ENCODE assay signal across 17 cellular contexts in the genomic region with DNA sequence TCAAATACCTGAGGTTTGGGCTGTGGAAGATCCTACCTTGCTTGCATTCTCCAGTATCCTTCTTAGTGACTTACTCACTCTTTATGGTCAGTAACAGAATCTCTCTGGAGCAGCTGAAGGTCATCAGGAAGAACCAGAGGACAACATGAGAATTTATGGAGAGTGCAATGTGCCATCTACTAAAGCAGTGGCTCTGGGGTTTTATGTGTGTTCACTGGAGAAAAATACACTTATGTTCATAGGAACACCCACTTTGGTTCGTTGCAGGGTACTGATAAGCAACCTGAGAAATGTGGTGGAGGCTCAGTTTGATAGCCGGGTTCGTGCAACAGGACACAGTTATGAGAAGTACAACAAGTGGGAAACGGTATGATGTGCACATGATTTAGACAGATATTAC. TPM values are rescaled to one million over a fixed set of nuclear protein-coding genes. Genes with fewer than 3 reads are reported as not detected.
DNase-seq lines count a peak whose midpoint lies in the region; ATAC-seq, FAIRE-seq and TF ChIP-seq lines count a peak whose summit lies in the region.
"Had no signal": no experiment of that assay in that cellular context is flagged by ENCODE, and none has a peak within 500 bp of the region (broad histone marks: within the 10 kb centered on the region; RNA-seq: fewer than 3 reads in every experiment).

No MANE protein-coding gene starts in this region.

- no peak for TF ChIP-seq POLR2A in K562 (conservative IDR thresholded peaks at IDR 0.05)

- H3K4me3 ChIP-seq in K562, result no peak overlapping the region
- H3K4me3 ChIP-seq: MG63 had no signal

- ATAC-seq in GM21576 (IDR thresholded peaks at IDR 0.05; ENCODE audit: unreplicated experiment) (peak; percentile 7), HG03354 (IDR thresholded peaks at IDR 0.05; ENCODE audit: poor library complexity, severe bottlenecking, unreplicated experiment) (peak; percentile 9), K562 (no peak), GM21723 (IDR thresholded peaks at IDR 0.05; ENCODE audit: unreplicated experiment) (no peak)

- H3K36me3 ChIP-seq in K562 (ENCODE audit: control insufficient read depth, insufficient read depth, low read length), result no peaks in the 10 kb centered on the region
- H3K36me3 ChIP-seq: MG63 had no signal

- no peaks in the 10 kb centered on the region for H3K27me3 ChIP-seq in K562 (ENCODE audit: control insufficient read depth in 2 of 2, insufficient read depth in 2 of 2, low read length in 2 of 2)
- H3K27me3 ChIP-seq: MG63 had no signal

- H2AFZ ChIP-seq in K562 (ENCODE audit: low read depth, low read length), result no peak overlapping the region

- 0% methylated on average over 4 of the region's 4 CpGs for WGBS in K562 (ENCODE audit: insufficient coverage, low coverage, missing lambda C conversion rate)

- FAIRE-seq in K562 (lab: Jason Lieb, UNC), result peak; percentile 23
- FAIRE-seq: H54, RCC 7860 had no signal

- TF ChIP-seq RAD21 in K562 (CRISPR knock-in tag; conservative IDR thresholded peaks at IDR 0.05 in 1 of 2, IDR thresholded peaks at IDR 0.05 in 1 of 2), result no peak

- no peak overlapping the region for H3K27ac ChIP-seq in K562 (ENCODE audit: extremely low read depth, low read depth, low read length)
- H3K27ac ChIP-seq: 22Rv1 had no signal

- intact Hi-C loops in K562 (cut with micrococcal nuclease), result no loop called here

- no peak overlapping the region for H3K9ac ChIP-seq in K562 (ENCODE audit: insufficient read depth in 1 of 2, low read depth in 2 of 2, low read length in 2 of 2)

- CTCF ChIA-PET in K562 (lab: Yijun Ruan, JAX; ENCODE audit: low intra/inter-chr PET ratio), result interaction anchor here (0.6 kb wide), 1 partner anchor 108 kb away, joined by 3 read pairs; no protein-coding TSS in a partner anchor

- no peaks in the 10 kb centered on the region for H3K9me3 ChIP-seq in K562 (replicated peaks; ENCODE audit: control insufficient read depth, insufficient read depth, low read depth, low read length)
- H3K9me3 ChIP-seq: MG63 had no signal

- POLR2A ChIA-PET in K562 (lab: Yijun Ruan, JAX), result no interaction called here

- in situ Hi-C loops in K562 (cut with MboI), result no loop called here

- DNase-seq in CMK (ENCODE audit: low read depth) (peak; percentile 27), K562 (ENCODE audit: extremely low read depth in 1 of 4, low spot score in 3 of 4) (no peak), amygdala (lab: John Stamatoyannopoulos, UW) (no peak), GOT3 (lab: John Stamatoyannopoulos, UW) (no peak), NCI-H187 treated with DMSO at 0.1 percent for 48 hours (lab: John Stamatoyannopoulos, UW) (no peak)
- DNase-seq: CD8-positive, alpha-beta memory T cell; MG63; NCI-H2029 treated with DMSO at 0.1 percent for 48 hours; NCI-H510A; SIG-M5 had no signal

- H4K20me1 ChIP-seq in K562 (replicated peaks; ENCODE audit: control insufficient read depth, insufficient read depth, low read length), result no peaks in the 10 kb centered on the region

- no peak for TF ChIP-seq EP300 in K562 (IDR thresholded peaks at IDR 0.05; ENCODE audit: low read length)

- H3K4me1 ChIP-seq in K562 (replicated peaks in 1 of 2; ENCODE audit: control insufficient read depth in 2 of 2, insufficient read depth in 2 of 2, low read length in 2 of 2), result no peaks in the 10 kb centered on the region

- no peaks in the 10 kb centered on the region for H3K9me1 ChIP-seq in K562 (ENCODE audit: control insufficient read depth, insufficient read depth, low read length)

- BruUV-seq in K562 (replicated peaks; lab: Mats Ljungman, UMichigan), result no TSS peak

- H3K4me2 ChIP-seq in K562 (ENCODE audit: insufficient read depth, low read length), result no peak overlapping the region

- no peak for TF ChIP-seq CTCF in K562 (IDR thresholded peaks at IDR 0.05 in 2 of 3, conservative IDR thresholded peaks at IDR 0.05 in 1 of 3; ENCODE audit: insufficient read depth in 2 of 3, low read depth in 1 of 3, low read length in 3 of 3)

- no peaks in the 10 kb centered on the region for H3K79me2 ChIP-seq in K562 (ENCODE audit: control insufficient read depth, insufficient read depth, low read length)

TF ChIP-seq in K562, 482 proteins besides CTCF, POLR2A, EP300 and RAD21:
- TF ChIP-seq JUND (IDR thresholded peaks at IDR 0.05; ENCODE audit: borderline replicate concordance, low read depth, low read length) (no peak), JUND (tag; IDR thresholded peaks at IDR 0.05; ENCODE audit: borderline replicate concordance, low read depth, low read length) (no peak), ZNF764 (CRISPR knock-in tag; IDR thresholded peaks at IDR 0.05; ENCODE audit: low read depth) (no peak), CBFA2T3 (IDR thresholded peaks at IDR 0.05) (peak; percentile 12; the same call in 1 of the 2 replicates)

RNA-seq across cellular contexts. Expression of gene CPB1, which starts 12.8 kb away (rescaled TPM):
- not detected in 2 replicates for total RNA-seq in K562 (2011; cell fraction: chromatin; rRNA removed; ENCODE audit: low replicate concordance)
- total RNA-seq in K562 (2011; cell fraction: nucleolus; rRNA removed), result not detected in 2 replicates
- total RNA-seq in K562 (2011; cell fraction: nucleoplasm; rRNA removed), result not detected in 2 replicates
- total RNA-seq in K562 (2014; rRNA removed) (not detected in 2 replicates), K562 (2014; rRNA removed; fragmentation: Illumina TruSeq; extraction: Trizol) (not detected in 2 replicates), K562 (2015; rRNA removed; fragmentation: Illumina TruSeq; extraction: Trizol) (not detected in 2 replicates), K562 (2021) (3.7 and 4.0 TPM in 2 replicates)
- polyA plus RNA-seq in K562 (2011; rRNA removed) (not detected in 2 replicates), K562 (2014; fragmentation: Illumina TruSeq; extraction: Trizol) (not detected in 2 replicates), K562 (2014; fragmentation: Nextera tagmentation; extraction: Ambion mirVana) (not detected), K562 (2014; rRNA removed) (not detected in 2 replicates)
- polyA plus RNA-seq in K562 (2011; cell fraction: cytosol; rRNA removed), result not detected in 2 replicates
- not detected in 2 replicates for polyA plus RNA-seq in K562 (2011; cell fraction: nucleus; rRNA removed)
- polyA plus RNA-seq in K562 (2012), result not detected in 2 replicates
- polyA minus RNA-seq in K562 (2011; rRNA and poly(A)+ RNA removed), result not detected in 2 replicates
- polyA minus RNA-seq in K562 (2011; cell fraction: cytosol; rRNA and poly(A)+ RNA removed), result not detected in 2 replicates
- polyA minus RNA-seq in K562 (2011; cell fraction: nucleus; rRNA and poly(A)+ RNA removed), result not detected in 2 replicates
- total RNA-seq: CD8-positive, alpha-beta memory T cell had no signal
- polyA plus RNA-seq: BJ; CD8-positive, alpha-beta memory T cell had no signal

RNA-seq across cellular contexts. Expression of gene CPA3, which starts 24.7 kb away (rescaled TPM):
- not detected in 2 replicates for total RNA-seq in K562 (2011; cell fraction: chromatin; rRNA removed; ENCODE audit: low replicate concordance)
- not detected in 2 replicates for total RNA-seq in K562 (2011; cell fraction: nucleolus; rRNA removed)
- total RNA-seq in K562 (2011; cell fraction: nucleoplasm; rRNA removed), result not detected in 2 replicates
- not detected in 2 replicates for total RNA-seq in K562 (2014; rRNA removed)
- not detected in 2 replicates for total RNA-seq in K562 (2014; rRNA removed; fragmentation: Illumina TruSeq; extraction: Trizol)
- not detected in 2 replicates for total RNA-seq in K562 (2015; rRNA removed; fragmentation: Illumina TruSeq; extraction: Trizol)
- not detected in 2 replicates for total RNA-seq in K562 (2021)
- polyA plus RNA-seq in K562 (2011; rRNA removed), result not detected in 2 replicates
- polyA plus RNA-seq in K562 (2011; cell fraction: cytosol; rRNA removed), result not detected in 2 replicates
- polyA plus RNA-seq in K562 (2011; cell fraction: nucleus; rRNA removed), result not detected in 2 replicates
- not detected in 2 replicates for polyA plus RNA-seq in K562 (2012)
- not detected in 2 replicates for polyA plus RNA-seq in K562 (2014; fragmentation: Illumina TruSeq; extraction: Trizol)
- not detected for polyA plus RNA-seq in K562 (2014; fragmentation: Nextera tagmentation; extraction: Ambion mirVana)
- not detected in 2 replicates for polyA plus RNA-seq in K562 (2014; rRNA removed)
- polyA minus RNA-seq in K562 (2011; rRNA and poly(A)+ RNA removed), result not detected in 2 replicates
- not detected in 2 replicates for polyA minus RNA-seq in K562 (2011; cell fraction: cytosol; rRNA and poly(A)+ RNA removed)
- polyA minus RNA-seq in K562 (2011; cell fraction: nucleus; rRNA and poly(A)+ RNA removed), result not detected in 2 replicates
- total RNA-seq: CD8-positive, alpha-beta memory T cell had no signal
- polyA plus RNA-seq: CD8-positive, alpha-beta memory T cell had no signal

Comparison
In these comparisons a context has a peak if more than half of its experiments do, and no peak if none do; other contexts are left out.
1. ATAC-seq: peak in GM21576 (single experiment) and HG03354 (single experiment); none in K562 (single experiment) and GM21723 (single experiment).